Comparison of ENCODE assay signal across 18 cellular contexts in genomic region chr5:169442354-169443248, GRCh38.
DNase-seq lines count a peak whose midpoint lies in the region; ATAC-seq and TF ChIP-seq lines count a peak whose summit lies in the region.
"Had no signal": no experiment of that assay in that cellular context is flagged by ENCODE, and none has a peak within 500 bp of the region (broad histone marks: within the 10 kb centered on the region; RNA-seq: fewer than 3 reads in every experiment).

No MANE protein-coding gene starts in this region.

- H3K27me3 ChIP-seq in HUES48 (ENCODE audit: control insufficient read depth, insufficient read depth, low read length) (no peaks in the 10 kb centered on the region), thyroid gland (no peaks in the 10 kb centered on the region)
- H3K27me3 ChIP-seq: BLaER1 treated with 17β-estradiol and CSF1 and Interleukin-3, amounts not matched to agents 10 nM and 100 nM had no signal

- no peaks in the 10 kb centered on the region for H3K9me3 ChIP-seq in HUES48 (ENCODE audit: control insufficient read depth, insufficient read depth, low read length)
- H3K9me3 ChIP-seq in thyroid gland: no peaks in the 10 kb centered on the region
- H3K9me3 ChIP-seq: BLaER1 treated with 17β-estradiol and CSF1 and Interleukin-3, amounts not matched to agents 10 nM and 100 nM had no signal

- no peaks in the 10 kb centered on the region for H3K36me3 ChIP-seq in HUES48 (ENCODE audit: control insufficient read depth, insufficient read depth, low read length)
- H3K36me3 ChIP-seq in thyroid gland: no peaks in the 10 kb centered on the region
- H3K36me3 ChIP-seq: BLaER1 treated with 17β-estradiol and CSF1 and Interleukin-3, amounts not matched to agents 10 nM and 100 nM had no signal

- WGBS in thyroid gland, 2 donors: 73 to 79% methylated on average over 7 of the region's 7 CpGs

- no peak for TF ChIP-seq POLR2A in thyroid gland (IDR thresholded peaks at IDR 0.05)

- H3K4me3 ChIP-seq in HUES48 (ENCODE audit: low read depth, low read length): no peak overlapping the region
- H3K4me3 ChIP-seq in cardiac fibroblast (replicated peaks in 1 of 2; ENCODE audit: low read depth in 2 of 2, low read length in 2 of 2): no peak overlapping the region
- H3K4me3 ChIP-seq in thyroid gland (replicated peaks in 1 of 3): no peak overlapping the region
- H3K4me3 ChIP-seq: BLaER1 treated with 17β-estradiol and CSF1 and Interleukin-3, amounts not matched to agents 10 nM and 100 nM had no signal

- H3K4me1 ChIP-seq in HUES48 (ENCODE audit: control insufficient read depth, insufficient read depth, low read length) (no peaks in the 10 kb centered on the region), thyroid gland (peaks cover 23% of the 10 kb centered on the region in 2 donors)
- H3K4me1 ChIP-seq: parathyroid adenoma had no signal

- TF ChIP-seq CTCF in cardiac fibroblast (IDR thresholded peaks at IDR 0.05; ENCODE audit: low read depth, low read length): no peak
- TF ChIP-seq CTCF in thyroid gland (IDR thresholded peaks at IDR 0.05): no peak

- intact Hi-C loops in thyroid gland (cut with DNase I): no loop called here

- no peak overlapping the region for H3K9ac ChIP-seq in HUES48 (ENCODE audit: low read depth, low read length)
- H3K9ac ChIP-seq: BLaER1 treated with 17β-estradiol and CSF1 and Interleukin-3, amounts not matched to agents 10 nM and 100 nM; parathyroid adenoma had no signal

- H3K27ac ChIP-seq in HUES48 (ENCODE audit: low read depth, low read length) (peak overlapping the region; percentile 14), thyroid gland (peak overlapping the region in 1 of 3 donors; percentile 18)
- H3K27ac ChIP-seq: BLaER1 treated with 17β-estradiol and CSF1 and Interleukin-3, amounts not matched to agents 10 nM and 100 nM; epithelial cell of prostate; parathyroid adenoma had no signal

- ATAC-seq in activated CD4-positive, CD25-positive, alpha-beta regulatory T cell treated with anti-CD3 and anti-CD28 coated beads, Interleukin-2, amount 50 U/mL, for 24 hours: no peak
- ATAC-seq: natural killer cell had no signal

- DNase-seq in cardiac fibroblast (ENCODE audit: low read depth in 2 of 2) (peak; percentile 49 to 53), iris pigment epithelial cell (ENCODE audit: low read depth) (peak; percentile 20), thyroid gland (peak; percentile 14 to 18), GOT3 (lab: John Stamatoyannopoulos, UW) (no peak)
- no peak for DNase-seq in stimulated activated CD4-positive, alpha-beta T cell treated with anti-CD3 and anti-CD28 coated beads, Interleukin-4, amount 100 ng/mL, for 1 hour
- DNase-seq: activated CD4-positive, alpha-beta T cell treated with anti-CD3 and anti-CD28 coated beads, Interleukin-2, amount 50 U/mL, for 48 hours; activated naive CD4-positive, alpha-beta T cell treated with anti-CD3 and anti-CD28 coated beads, Interleukin-2, amount 10 ng/mL, durations not matched to agents 7 days and 5 days; activated T-cell treated with anti-CD3 and anti-CD28 coated beads, Interleukin-2, amount 50 U/mL, for 24 hours; GF-D8; Karpas-422; natural killer cell; NCI-H1417 treated with DMSO at 0.1 percent for 48 hours; NCI-H2227 treated with DMSO at 0.1 percent for 48 hours had no signal

Comparison
In these comparisons a context has a peak if more than half of its experiments do, and no peak if none do; other contexts are left out.
1. DNase-seq: peak in cardiac fibroblast (2 of 2), iris pigment epithelial cell (single experiment) and thyroid gland (2 of 2); none in stimulated activated CD4-positive, alpha-beta T cell treated with anti-CD3 and anti-CD28 coated beads, Interleukin-4, amount 100 ng/mL, for 1 hour (single experiment) and GOT3 (single experiment).